15 cellular contexts compared by ENCODE assay signal in genomic region chrX:24760601-24761000, GRCh38.
DNase-seq lines count a peak whose midpoint lies in the region; ATAC-seq, FAIRE-seq and TF ChIP-seq lines count a peak whose summit lies in the region.
"Had no signal": no experiment of that assay in that cellular context is flagged by ENCODE, and none has a peak within 500 bp of the region (broad histone marks: within the 10 kb centered on the region; RNA-seq: fewer than 3 reads in every experiment).

No MANE protein-coding gene starts in this region.

- FAIRE-seq in urothelium cell line (lab: Jason Lieb, UNC) = no peak
- FAIRE-seq: TTC549 had no signal

- no peaks in the 10 kb centered on the region for H3F3A ChIP-seq in SK-N-SH (replicated peaks; ENCODE audit: insufficient read depth)

- no peak for TF ChIP-seq RAD21 in SK-N-SH (IDR thresholded peaks at IDR 0.05; ENCODE audit: low read length)

- H3K27ac ChIP-seq in SK-N-SH (ENCODE audit: low read depth in 2 of 2, low read length in 1 of 2) (no peak overlapping the region), lower lobe of right lung (no peak overlapping the region)
- H3K27ac ChIP-seq: cardiac muscle cell, vagina had no signal

- TF ChIP-seq CTCF in SK-N-SH (IDR thresholded peaks at IDR 0.05) = no peak
- no peak for TF ChIP-seq CTCF in lower lobe of right lung (IDR thresholded peaks at IDR 0.05)

- CTCF ChIA-PET in SK-N-SH (lab: Yijun Ruan, JAX) = interaction anchor here (1.5 kb wide), 1 partner anchor 383 kb away, joined by 4 read pairs; no protein-coding TSS in a partner anchor

- H3K4me1 ChIP-seq in SK-N-SH (ENCODE audit: control insufficient read depth in 1 of 2, insufficient read depth in 2 of 2, low read depth in 1 of 2, low read length in 1 of 2) (peaks cover 0 to 5% of the 10 kb centered on the region in 2 experiments; a peak in 3 of 4 replicates), lower lobe of right lung (no peaks in the 10 kb centered on the region)
- H3K4me1 ChIP-seq: vagina had no signal

- H3K36me3 ChIP-seq in SK-N-SH (replicated peaks in 1 of 2; ENCODE audit: control insufficient read depth in 1 of 2, insufficient read depth in 2 of 2, low read length in 1 of 2) (no peaks in the 10 kb centered on the region), lower lobe of right lung (peaks cover 5% of the 10 kb centered on the region)
- H3K36me3 ChIP-seq: cardiac muscle cell, vagina had no signal

- no peak overlapping the region for H3K9ac ChIP-seq in SK-N-SH

- 40% methylated on average over 2 of the region's 2 CpGs for WGBS in SK-N-SH (ENCODE audit: low lambda C conversion rate)

- intact Hi-C loops in lower lobe of right lung (cut with DNase I) = no loop called here

- POLR2A ChIA-PET in SK-N-SH (lab: Yijun Ruan, JAX) = no interaction called here

- H3K9me2 ChIP-seq in SK-N-SH = no peaks in the 10 kb centered on the region

- no peaks in the 10 kb centered on the region for H3K9me3 ChIP-seq in SK-N-SH
- H3K9me3 ChIP-seq in lower lobe of right lung = no peaks in the 10 kb centered on the region
- H3K9me3 ChIP-seq: vagina had no signal

- no peak overlapping the region for H3K4me2 ChIP-seq in SK-N-SH

- peak; percentile 18 for DNase-seq in GM04503 (ENCODE audit: low read depth)
- no peak for DNase-seq in SK-N-SH
- peak; percentile 1 for DNase-seq in iPS-NIHi11 (ENCODE audit: low spot score)
- DNase-seq in urothelium cell line (ENCODE audit: low spot score) = peak; percentile 1
- DNase-seq in lower lobe of right lung = no peak
- DNase-seq in OCI-M1 (lab: John Stamatoyannopoulos, UW) = no peak
- DNase-seq: activated CD8-positive, alpha-beta T cell treated with anti-CD3 and anti-CD28 coated beads for 36 hours; activated gamma-delta T cell treated with Interleukin-2 at 50 U/mL for 16 hours; NK-92 treated with Interleukin-12 subunit alpha and Interleukin-12 subunit beta, amount 100 ng/mL, for 24 hours; right cardiac atrium; stimulated activated naive CD4-positive, alpha-beta T cell had no signal

- no peak overlapping the region for H3K4me3 ChIP-seq in SK-N-SH (ENCODE audit: low read depth in 2 of 2, low read length in 1 of 2)
- no peak overlapping the region for H3K4me3 ChIP-seq in lower lobe of right lung
- H3K4me3 ChIP-seq: cardiac muscle cell, vagina had no signal

- TF ChIP-seq EP300 in SK-N-SH (IDR thresholded peaks at IDR 0.05; ENCODE audit: borderline replicate concordance in 1 of 2, low read depth in 1 of 2, low read length in 1 of 2) = no peak

- H2AFZ ChIP-seq in SK-N-SH (ENCODE audit: low read depth) = no peak overlapping the region

- H4K20me1 ChIP-seq in SK-N-SH (ENCODE audit: insufficient read depth) = no peaks in the 10 kb centered on the region

- H3K27me3 ChIP-seq in SK-N-SH (ENCODE audit: insufficient read depth) (no peaks in the 10 kb centered on the region), lower lobe of right lung (ENCODE audit: low read depth) (no peaks in the 10 kb centered on the region)
- H3K27me3 ChIP-seq: cardiac muscle cell, vagina had no signal

- no peaks in the 10 kb centered on the region for H3K79me2 ChIP-seq in SK-N-SH (ENCODE audit: insufficient read depth)

- no peak for ATAC-seq in lower lobe of right lung
- ATAC-seq in HG02970 (IDR thresholded peaks at IDR 0.05; ENCODE audit: low FRiP score, unreplicated experiment) = no peak
- ATAC-seq: activated CD8-positive, alpha-beta T cell treated with anti-CD3 and anti-CD28 coated beads for 36 hours; right cardiac atrium had no signal

TF ChIP-seq in SK-N-SH, 30 proteins besides CTCF, POLR2A, EP300 and RAD21:
- TF ChIP-seq ZBTB33 (IDR thresholded peaks at IDR 0.05; ENCODE audit: borderline replicate concordance, low read depth) (no peak), RCOR1 (IDR thresholded peaks at IDR 0.05; ENCODE audit: low read length) (0 out of 2 replicates have a peak, but pooled peaks have one; percentile 18), FOXJ3 (CRISPR knock-in tag; IDR thresholded peaks at IDR 0.05) (no peak), MAX (IDR thresholded peaks at IDR 0.05; ENCODE audit: low read depth) (no peak), SIN3A (IDR thresholded peaks at IDR 0.05; ENCODE audit: borderline replicate concordance, low read depth, low read length) (no peak), MXI1 (IDR thresholded peaks at IDR 0.05; ENCODE audit: low read depth, low read length) (peak; percentile 34; the same call in 1 of the 2 replicates), PBX3 (IDR thresholded peaks at IDR 0.05) (no peak), POLR2AphosphoS5 (IDR thresholded peaks at IDR 0.05; ENCODE audit: low read depth, low read length) (no peak), FOXM1 (IDR thresholded peaks at IDR 0.05; ENCODE audit: low read depth) (no peak), GATA2 (CRISPR knock-in tag; IDR thresholded peaks at IDR 0.05) (peak; percentile 33; the same call in 1 of the 2 replicates)

Comparison
In these comparisons a context has a peak if more than half of its experiments do, and no peak if none do; other contexts are left out.
1. DNase-seq: peak in GM04503 (single experiment), iPS-NIHi11 (single experiment) and urothelium cell line (single experiment); none in SK-N-SH (single experiment), lower lobe of right lung (single experiment) and OCI-M1 (single experiment).